ENCODE assay signal across 18 cellular contexts in genomic region chr20:8223096-8223870, GRCh38.
A peak's percentile ranks its signal among the peaks of the same experiment; 100 is the strongest.
DNase-seq lines count a peak whose midpoint lies in the region; ATAC-seq, FAIRE-seq and TF ChIP-seq lines count a peak whose summit lies in the region.
"Had no signal": no experiment of that assay in that cellular context is flagged by ENCODE, and none has a peak within 500 bp of the region (broad histone marks: within the 10 kb centered on the region; RNA-seq: fewer than 3 reads in every experiment).

No MANE protein-coding gene starts in this region.

- ATAC-seq in HG03139 (IDR thresholded peaks at IDR 0.05; ENCODE audit: unreplicated experiment): no peak
- ATAC-seq: activated CD8-positive, alpha-beta T cell treated with anti-CD3 and anti-CD28 coated beads, Interleukin-2, amount 10 ng/mL, durations not matched to agents 7 days and 5 days; natural killer cell treated with Interleukin-12 subunit alpha and Interleukin-12 subunit beta and Interleukin-15 and Interleukin-18, amount 100 ng/mL, for 72 hours had no signal

- no CpG with 5 or more reads among the region's 2 CpGs for WGBS in mesenchymal stem cell
- 47 to 58% (median 49%) methylated on average over 2 of the region's 2 CpGs for WGBS in stomach, 5 donors

- no peak overlapping the region for H2BK15ac ChIP-seq in mesenchymal stem cell (ENCODE audit: low read depth, poor library complexity, severe bottlenecking)

- in situ Hi-C loops in brain microvascular endothelial cell (cut with HindIII; ENCODE audit: low pct_ligation_motif_present, low sequenced_read_pairs): no loop called here

- no peak for TF ChIP-seq POLR2A in stomach (IDR thresholded peaks at IDR 0.05)

- no peak overlapping the region for H2AK5ac ChIP-seq in mesenchymal stem cell (ENCODE audit: low read length, severe bottlenecking)

- H3K14ac ChIP-seq in mesenchymal stem cell (ENCODE audit: low read length in 2 of 2): no peak overlapping the region

- H3K18ac ChIP-seq in mesenchymal stem cell (ENCODE audit: low read depth in 1 of 2, low read length in 2 of 2): peak overlapping the region in 1 of 2 experiments; percentile 34

- intact Hi-C loops in stomach (cut with DNase I; ENCODE audit: low total_unique reads): no loop called here

- H2BK5ac ChIP-seq in mesenchymal stem cell (ENCODE audit: low read depth, low read length, poor library complexity, severe bottlenecking): no peak overlapping the region

- H3K4me3 ChIP-seq in AG04450 (ENCODE audit: low read depth, low read length) (no peak overlapping the region), brain microvascular endothelial cell (ENCODE audit: low read depth, low read length) (no peak overlapping the region), mesenchymal stem cell (ENCODE audit: insufficient read depth in 1 of 2, low read depth in 1 of 2, low read length in 2 of 2) (no peak overlapping the region), stomach (no peak overlapping the region)
- H3K4me3 ChIP-seq: uterus had no signal

- H3K23ac ChIP-seq in mesenchymal stem cell (ENCODE audit: low read length in 2 of 2): no peak overlapping the region

- no peak overlapping the region for H4K91ac ChIP-seq in mesenchymal stem cell (ENCODE audit: low read length)

- H2BK12ac ChIP-seq in mesenchymal stem cell (ENCODE audit: low read length in 2 of 2): peak overlapping the region in 1 of 2 experiments; percentile 78

- H3K36me3 ChIP-seq in brain microvascular endothelial cell (replicated peaks) (no peaks in the 10 kb centered on the region), mesenchymal stem cell (ENCODE audit: control insufficient read depth in 1 of 2, insufficient read depth in 2 of 2, low read depth in 1 of 2, low read length in 2 of 2) (no peaks in the 10 kb centered on the region), stomach (no peaks in the 10 kb centered on the region)
- H3K36me3 ChIP-seq: BE2C, uterus had no signal

- no peak overlapping the region for H3K4ac ChIP-seq in mesenchymal stem cell (ENCODE audit: low read depth in 1 of 2, low read length in 2 of 2)

- TF ChIP-seq EP300 in stomach (IDR thresholded peaks at IDR 0.05): no peak

- no peak overlapping the region for H3K9ac ChIP-seq in mesenchymal stem cell (ENCODE audit: low read length)

- TF ChIP-seq CTCF in AG04450 (IDR thresholded peaks at IDR 0.05; ENCODE audit: low read depth, low read length) (no peak), brain microvascular endothelial cell (IDR thresholded peaks at IDR 0.05; ENCODE audit: low read depth, low read length, missing control alignments) (no peak), stomach (IDR thresholded peaks at IDR 0.05) (no peak)

- CTCF ChIA-PET in AG04450 (lab: Charles Lee): interaction anchor here (0.5 to 1.0 kb wide), 3 partner anchors 85 to 498 kb away, joined by 4 to 5 read pairs (median 5); no protein-coding TSS in a partner anchor

- no peak for FAIRE-seq in HTR-8/SVneo (lab: Jason Lieb, UNC)

- H2BK120ac ChIP-seq in mesenchymal stem cell (ENCODE audit: low read depth, low read length): no peak overlapping the region

- H3K4me1 ChIP-seq in mesenchymal stem cell (ENCODE audit: control insufficient read depth, insufficient read depth, low read depth, low read length) (no peaks in the 10 kb centered on the region), stomach (peaks cover 0 to 26% (median 21%) of the 10 kb centered on the region in 4 donors)
- H3K4me1 ChIP-seq: uterus had no signal

- no peak overlapping the region for H2AFZ ChIP-seq in mesenchymal stem cell (ENCODE audit: low read depth, low read length)

- no peaks in the 10 kb centered on the region for H3K27me3 ChIP-seq in AG04450 (ENCODE audit: control insufficient read depth, insufficient read depth, low read length)
- H3K27me3 ChIP-seq in brain microvascular endothelial cell (replicated peaks): no peaks in the 10 kb centered on the region
- H3K27me3 ChIP-seq in mesenchymal stem cell (ENCODE audit: control insufficient read depth in 1 of 2, insufficient read depth in 1 of 2, low read length in 2 of 2): no peaks in the 10 kb centered on the region
- H3K27me3 ChIP-seq in stomach: no peaks in the 10 kb centered on the region
- H3K27me3 ChIP-seq: BE2C, uterus had no signal

- peak overlapping the region; percentile 80 for H3K27ac ChIP-seq in AG04450 (ENCODE audit: low read depth, low read length)
- H3K27ac ChIP-seq in brain microvascular endothelial cell: peak overlapping the region; percentile 94
- peak overlapping the region; percentile 57 for H3K27ac ChIP-seq in mesenchymal stem cell (ENCODE audit: low read length, poor library complexity, severe bottlenecking)
- no peak overlapping the region for H3K27ac ChIP-seq in stomach
- H3K27ac ChIP-seq: RWPE1, uterus had no signal

- H3K4me2 ChIP-seq in mesenchymal stem cell (ENCODE audit: low read length, poor library complexity, severe bottlenecking): no peak overlapping the region

- H3K9me3 ChIP-seq in AG04450 (ENCODE audit: control insufficient read depth, insufficient read depth, low read length): no peaks in the 10 kb centered on the region
- H3K9me3 ChIP-seq in mesenchymal stem cell (ENCODE audit: control insufficient read depth, low read length): no peaks in the 10 kb centered on the region
- no peaks in the 10 kb centered on the region for H3K9me3 ChIP-seq in stomach
- H3K9me3 ChIP-seq: BE2C, uterus had no signal

- POLR2A ChIA-PET in AG04450 (lab: Yijun Ruan, JAX): no interaction called here

- DNase-seq in AG04450 (ENCODE audit: low read depth, low spot score) (peak; percentile 82), HS-5 (ENCODE audit: low read depth) (peak; percentile 52), brain microvascular endothelial cell (peak; percentile 56), mesenchymal stem cell (peak; percentile 57), HTR-8/SVneo (ENCODE audit: insufficient read length, low spot score) (no peak), stomach (no peak), DMS 273 treated with DMSO at 0.1 percent for 48 hours (lab: John Stamatoyannopoulos, UW) (no peak)
- DNase-seq: activated CD8-positive, alpha-beta T cell treated with anti-CD3 and anti-CD28 coated beads, Interleukin-2, amount 10 ng/mL, durations not matched to agents 7 days and 5 days; activated gamma-delta T cell treated with Interleukin-2 at 50 U/mL for 16 hours; BE2C; MM.1S; NCI-H446 treated with DMSO at 0.1 percent for 48 hours; stimulated activated CD8-positive, alpha-beta memory T cell treated with anti-CD3 and anti-CD28 coated beads, Interleukin-4, amount 100 ng/mL, for 48 hours; T1000; uterus had no signal

- H4K8ac ChIP-seq in mesenchymal stem cell (ENCODE audit: low read length): no peak overlapping the region

- no peaks in the 10 kb centered on the region for H3K79me1 ChIP-seq in mesenchymal stem cell (replicated peaks; ENCODE audit: low read length, poor library complexity, severe bottlenecking)

Comparison
In these comparisons a context has a peak if more than half of its experiments do, and no peak if none do; other contexts are left out.
1. DNase-seq: peak in AG04450 (single experiment), HS-5 (single experiment), brain microvascular endothelial cell (single experiment) and mesenchymal stem cell (single experiment); none in HTR-8/SVneo (single experiment), stomach (single experiment) and DMS 273 treated with DMSO at 0.1 percent for 48 hours (single experiment).
2. H3K27ac ChIP-seq: peak in AG04450 (single experiment), brain microvascular endothelial cell (single experiment) and mesenchymal stem cell (single experiment); none in stomach (0 of 5).